21 cellular contexts compared by ENCODE assay signal in the genomic region with DNA sequence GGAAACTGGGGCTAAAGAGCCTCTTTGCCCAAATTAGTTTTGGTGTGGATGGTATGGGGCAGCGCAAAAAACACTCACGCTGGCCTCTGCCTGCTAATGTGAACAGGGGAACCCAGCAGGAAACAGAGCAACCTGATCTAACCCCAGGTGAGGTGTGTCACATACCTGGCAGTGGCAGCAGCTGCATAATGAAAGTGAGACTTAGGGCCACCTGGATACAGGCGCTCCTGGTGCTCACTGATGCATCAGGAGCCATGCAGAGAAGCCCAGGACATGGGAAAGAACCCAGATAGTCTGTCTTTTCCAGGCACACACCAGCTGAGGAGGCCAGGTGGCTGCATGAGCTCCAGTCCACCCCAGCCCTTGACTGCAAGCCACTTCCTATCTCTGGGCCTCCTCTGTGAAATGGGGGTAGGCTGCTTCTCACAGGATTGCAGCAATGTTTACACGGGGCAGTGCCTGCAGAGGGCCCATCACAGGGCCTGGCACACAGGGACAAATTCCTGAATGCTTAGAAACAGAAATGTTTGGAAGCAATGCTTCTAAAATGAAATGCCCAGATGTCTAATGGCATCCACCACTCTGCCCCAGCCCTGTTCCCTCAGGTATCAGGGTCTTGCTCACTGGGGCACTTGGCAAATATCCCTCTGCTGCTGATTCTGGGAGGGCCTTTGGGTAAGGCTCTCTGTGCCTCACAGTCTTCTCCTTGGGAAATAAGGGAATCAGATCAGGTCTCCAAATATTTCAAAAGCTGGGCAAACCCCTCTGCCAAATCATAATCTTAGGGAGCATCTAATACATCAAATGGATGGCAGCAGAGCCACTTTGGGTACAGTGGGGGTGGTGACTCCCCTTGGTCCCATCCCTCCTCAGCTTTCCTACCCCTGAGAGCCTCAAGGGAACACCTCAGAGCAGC. TPM values are rescaled to one million over a fixed set of nuclear protein-coding genes. Genes with fewer than 3 reads are reported as not detected.
A peak's percentile ranks its signal among the peaks of the same experiment; 100 is the strongest.
DNase-seq lines count a peak whose midpoint lies in the region; ATAC-seq and TF ChIP-seq lines count a peak whose summit lies in the region.
"Had no signal": no experiment of that assay in that cellular context is flagged by ENCODE, and none has a peak within 500 bp of the region (broad histone marks: within the 10 kb centered on the region; RNA-seq: fewer than 3 reads in every experiment).

No MANE protein-coding gene starts in this region.

- H4K91ac ChIP-seq in mesenchymal stem cell (ENCODE audit: low read length), result peak overlapping the region; percentile 43

- H2BK12ac ChIP-seq in mesenchymal stem cell (ENCODE audit: low read length in 2 of 2), result no peak overlapping the region

- no peak overlapping the region for H2BK5ac ChIP-seq in mesenchymal stem cell (ENCODE audit: low read depth, low read length, poor library complexity, severe bottlenecking)

- H4K8ac ChIP-seq in mesenchymal stem cell (ENCODE audit: low read length), result peak overlapping the region; percentile 38

- no peaks in the 10 kb centered on the region for H3K9me3 Mint-ChIP-seq in endodermal cell
- no peaks in the 10 kb centered on the region for H3K9me3 Mint-ChIP-seq in stimulated activated naive B cell treated with anti-CD40 and anti-IgM and Interleukin-4, amounts not matched to agents 10 μg/mL and 1 μg/mL and 100 μg/mL, for 72 hours
- H3K9me3 Mint-ChIP-seq: neural progenitor cell had no signal

- H3K36me3 Mint-ChIP-seq in endodermal cell (ENCODE audit: low read depth), result peaks cover 85% of the 10 kb centered on the region
- H3K36me3 Mint-ChIP-seq in stimulated activated naive B cell treated with anti-CD40 and anti-IgM and Interleukin-4, amounts not matched to agents 10 μg/mL and 1 μg/mL and 100 μg/mL, for 72 hours, result peaks cover 46 to 77% of the 10 kb centered on the region in 2 donors

- peaks cover 33 to 88% of the 10 kb centered on the region in 2 experiments; a peak in 2 of 3 replicates for H3K36me3 ChIP-seq in HEK293 (ENCODE audit: control insufficient read depth in 2 of 2, insufficient read depth in 1 of 2, low read length in 2 of 2)
- peaks cover 96% of the 10 kb centered on the region for H3K36me3 ChIP-seq in endodermal cell (ENCODE audit: control insufficient read depth, insufficient read depth, low read length)
- H3K36me3 ChIP-seq in mesenchymal stem cell (ENCODE audit: control insufficient read depth in 1 of 2, insufficient read depth in 2 of 2, low read depth in 1 of 2, low read length in 2 of 2), result peaks cover 65 to 77% of the 10 kb centered on the region in 2 experiments
- H3K36me3 ChIP-seq in vagina, result peaks cover 0 to 46% of the 10 kb centered on the region in 2 donors

- WGBS in endodermal cell (ENCODE audit: insufficient coverage in 1 of 2, insufficient read length in 1 of 2), 2 experiments, result 91 to 95% methylated on average over 2 to 3 of the region's 4 CpGs
- WGBS in mesenchymal stem cell, result 97% methylated on average over 3 of the region's 4 CpGs

- no peak overlapping the region for H3K14ac ChIP-seq in mesenchymal stem cell (ENCODE audit: low read length in 2 of 2)

- CTCF ChIA-PET in HEK293 (lab: Yijun Ruan, JAX), result no interaction called here

- peak overlapping the region; percentile 64 for H2AK5ac ChIP-seq in mesenchymal stem cell (ENCODE audit: low read length, severe bottlenecking)

- POLR2A ChIA-PET in HEK293 (lab: Yijun Ruan, JAX), result interaction anchor here (0.7 kb wide), 1 partner anchor 827 kb away, joined by 3 read pairs; no protein-coding TSS in a partner anchor

- H3K4me3 Mint-ChIP-seq in endodermal cell, result no peak overlapping the region
- no peak overlapping the region for H3K4me3 Mint-ChIP-seq in stimulated activated naive B cell treated with anti-CD40 and anti-IgM and Interleukin-4, amounts not matched to agents 10 μg/mL and 1 μg/mL and 100 μg/mL, for 72 hours
- H3K4me3 Mint-ChIP-seq: neural progenitor cell, T-helper 17 cell had no signal

- no peak overlapping the region for H2AFZ ChIP-seq in mesenchymal stem cell (ENCODE audit: low read depth, low read length)
- H2AFZ ChIP-seq: neural progenitor cell had no signal

- TF ChIP-seq CTCF in AG10803 (conservative IDR thresholded peaks at IDR 0.05; ENCODE audit: low read length) (no peak), HEK293 (tag by site-specific recombination; IDR thresholded peaks at IDR 0.05) (no peak), endodermal cell (conservative IDR thresholded peaks at IDR 0.05) (no peak), omental fat pad (IDR thresholded peaks at IDR 0.05) (no peak), vagina (IDR thresholded peaks at IDR 0.05) (no peak)

- H3K9ac ChIP-seq in endodermal cell (ENCODE audit: extremely low read depth, low read length, poor library complexity, severe bottlenecking) (no peak overlapping the region), mesenchymal stem cell (ENCODE audit: low read length) (no peak overlapping the region)
- H3K9ac ChIP-seq: KMS-11, neural progenitor cell had no signal

- no peak overlapping the region for H3K23ac ChIP-seq in mesenchymal stem cell (ENCODE audit: low read length in 2 of 2)

- no peak for TF ChIP-seq POLR2A in vagina (IDR thresholded peaks at IDR 0.05)

- H3K27ac ChIP-seq in HEK293 (ENCODE audit: extremely low read depth, low read depth, low read length) (no peak overlapping the region), endodermal cell (ENCODE audit: low read depth, low read length) (no peak overlapping the region), mesenchymal stem cell (ENCODE audit: low read length, poor library complexity, severe bottlenecking) (no peak overlapping the region), vagina (no peak overlapping the region)
- H3K27ac ChIP-seq: KMS-11, neural progenitor cell, WERI-Rb-1 had no signal

- H2BK15ac ChIP-seq in mesenchymal stem cell (ENCODE audit: low read depth, poor library complexity, severe bottlenecking), result no peak overlapping the region

- no peak overlapping the region for H3K18ac ChIP-seq in mesenchymal stem cell (ENCODE audit: low read depth in 1 of 2, low read length in 2 of 2)

- intact Hi-C loops in vagina (cut with DNase I), result no loop called here

- DNase-seq in AG10803 (ENCODE audit: low read depth) (peak; percentile 52), endodermal cell (peak; percentile 40), mesenchymal stem cell (no peak), SKM-1 (lab: John Stamatoyannopoulos, UW; ENCODE audit: unreplicated experiment) (no peak), omental fat pad (ENCODE audit: low spot score) (no peak), vagina (ENCODE audit: extremely low spot score in 2 of 2) (no peak)
- no peak for DNase-seq in stimulated activated naive B cell treated with anti-CD40 and anti-IgM and Interleukin-4, amounts not matched to agents 10 μg/mL and 1 μg/mL and 100 μg/mL, for 72 hours
- DNase-seq: activated naive CD4-positive, alpha-beta T cell treated with anti-CD3 and anti-CD28 coated beads, Interleukin-2, amount 50 U/mL, for 16 hours; activated T-cell treated with anti-CD3 and anti-CD28 coated beads, Interleukin-2, amount 50 U/mL, for 1 hour; DMS79; islet precursor cell; NCI-H2029; NCI-H69; SHP77 treated with DMSO at 0.1 percent for 48 hours; stimulated activated CD4-positive, alpha-beta T cell treated with anti-CD3 and anti-CD28 coated beads, Interleukin-12 subunit alpha, Interleukin-12 subunit beta, amount 100 ng/mL, for 4 hours; stimulated activated CD8-positive, alpha-beta memory T cell treated with anti-CD3 and anti-CD28 coated beads, Interleukin-4, amount 100 ng/mL, for 48 hours; T-helper 17 cell; WERI-Rb-1 had no signal

- no peaks in the 10 kb centered on the region for H3K4me1 ChIP-seq in HEK293 (ENCODE audit: control insufficient read depth, insufficient read depth, low read length)
- H3K4me1 ChIP-seq in endodermal cell (ENCODE audit: control insufficient read depth, insufficient read depth, low read length), result no peaks in the 10 kb centered on the region
- peaks cover 42% of the 10 kb centered on the region for H3K4me1 ChIP-seq in mesenchymal stem cell (ENCODE audit: control insufficient read depth, insufficient read depth, low read depth, low read length)
- H3K4me1 ChIP-seq in vagina, result no peaks in the 10 kb centered on the region

- H3K27me3 ChIP-seq in endodermal cell (ENCODE audit: control insufficient read depth, insufficient read depth, low read length, poor library complexity, severe bottlenecking) (no peaks in the 10 kb centered on the region), mesenchymal stem cell (ENCODE audit: control insufficient read depth in 1 of 2, insufficient read depth in 1 of 2, low read length in 2 of 2) (no peaks in the 10 kb centered on the region), vagina (no peaks in the 10 kb centered on the region)
- H3K27me3 ChIP-seq: neural progenitor cell had no signal

- no peak overlapping the region for H2BK120ac ChIP-seq in mesenchymal stem cell (ENCODE audit: low read depth, low read length)

- no peaks in the 10 kb centered on the region for H3K27me3 Mint-ChIP-seq in endodermal cell (ENCODE audit: insufficient read depth)
- no peaks in the 10 kb centered on the region for H3K27me3 Mint-ChIP-seq in stimulated activated naive B cell treated with anti-CD40 and anti-IgM and Interleukin-4, amounts not matched to agents 10 μg/mL and 1 μg/mL and 100 μg/mL, for 72 hours
- H3K27me3 Mint-ChIP-seq: T-helper 17 cell had no signal

- H3K4me1 Mint-ChIP-seq in endodermal cell, result no peaks in the 10 kb centered on the region
- no peaks in the 10 kb centered on the region for H3K4me1 Mint-ChIP-seq in stimulated activated naive B cell treated with anti-CD40 and anti-IgM and Interleukin-4, amounts not matched to agents 10 μg/mL and 1 μg/mL and 100 μg/mL, for 72 hours
- H3K4me1 Mint-ChIP-seq: neural progenitor cell had no signal

- H3K4me3 ChIP-seq in AG10803 (ENCODE audit: low read length), result no peak overlapping the region
- H3K4me3 ChIP-seq in HEK293 (ENCODE audit: low read depth, low read length), result no peak overlapping the region
- no peak overlapping the region for H3K4me3 ChIP-seq in endodermal cell (ENCODE audit: low read length)
- no peak overlapping the region for H3K4me3 ChIP-seq in mesenchymal stem cell (ENCODE audit: insufficient read depth in 1 of 2, low read depth in 1 of 2, low read length in 2 of 2)
- no peak overlapping the region for H3K4me3 ChIP-seq in vagina
- H3K4me3 ChIP-seq: neural progenitor cell had no signal

- no peaks in the 10 kb centered on the region for H3K9me3 ChIP-seq in HEK293 (ENCODE audit: control insufficient read depth, insufficient read depth, low read depth, low read length)
- no peaks in the 10 kb centered on the region for H3K9me3 ChIP-seq in endodermal cell (ENCODE audit: control insufficient read depth, low read length)
- no peaks in the 10 kb centered on the region for H3K9me3 ChIP-seq in mesenchymal stem cell (ENCODE audit: control insufficient read depth, low read length)
- H3K9me3 ChIP-seq in vagina, result no peaks in the 10 kb centered on the region

- H3K79me1 ChIP-seq in mesenchymal stem cell (replicated peaks; ENCODE audit: low read length, poor library complexity, severe bottlenecking), result peaks cover 30% of the 10 kb centered on the region

- no peak overlapping the region for H3K4me2 ChIP-seq in mesenchymal stem cell (ENCODE audit: low read length, poor library complexity, severe bottlenecking)
- H3K4me2 ChIP-seq: KMS-11, neural progenitor cell had no signal

- no peak overlapping the region for H3K4ac ChIP-seq in mesenchymal stem cell (ENCODE audit: low read depth in 1 of 2, low read length in 2 of 2)

- ATAC-seq in stimulated activated naive B cell treated with anti-CD40 and anti-IgM and Interleukin-4, amounts not matched to agents 10 μg/mL and 1 μg/mL and 100 μg/mL, for 72 hours (replicated peaks), result no peak
- ATAC-seq in omental fat pad (ENCODE audit: low FRiP score), result no peak
- ATAC-seq: T-helper 17 cell had no signal

- no peak overlapping the region for H3K27ac Mint-ChIP-seq in endodermal cell
- no peak overlapping the region for H3K27ac Mint-ChIP-seq in stimulated activated naive B cell treated with anti-CD40 and anti-IgM and Interleukin-4, amounts not matched to agents 10 μg/mL and 1 μg/mL and 100 μg/mL, for 72 hours
- H3K27ac Mint-ChIP-seq: neural progenitor cell, T-helper 17 cell had no signal

RNA-seq across cellular contexts. Expression of a gene that starts 19.9 kb away (rescaled TPM):
- total RNA-seq in endodermal cell, result 100 to 1,000 TPM; 243 to 340 TPM
- 221 TPM for polyA plus RNA-seq in endodermal cell (2013, experiment 1 of 2)
- polyA plus RNA-seq in endodermal cell (2013, experiment 2 of 2), result 218 TPM
- polyA plus RNA-seq in mesenchymal stem cell (2013, experiment 1 of 2), result 136 TPM
- polyA plus RNA-seq in mesenchymal stem cell (2013, experiment 2 of 2), result 139 TPM
- total RNA-seq in omental fat pad, result 100 to 1,000 TPM in 2 of 4 donors, 10 to 100 TPM in 2; 64.9 to 181 (median 125) TPM
- 141 TPM for total RNA-seq in vagina

Comparison
In these comparisons a context has a peak if more than half of its experiments do, and no peak if none do; other contexts are left out.
1. DNase-seq: peak in AG10803 (single experiment) and endodermal cell (single experiment); none in mesenchymal stem cell (single experiment), SKM-1 (single experiment), stimulated activated naive B cell treated with anti-CD40 and anti-IgM and Interleukin-4, amounts not matched to agents 10 μg/mL and 1 μg/mL and 100 μg/mL, for 72 hours (single experiment), omental fat pad (single experiment) and vagina (0 of 2).